9 cellular contexts compared by ENCODE assay signal in the genomic region with DNA sequence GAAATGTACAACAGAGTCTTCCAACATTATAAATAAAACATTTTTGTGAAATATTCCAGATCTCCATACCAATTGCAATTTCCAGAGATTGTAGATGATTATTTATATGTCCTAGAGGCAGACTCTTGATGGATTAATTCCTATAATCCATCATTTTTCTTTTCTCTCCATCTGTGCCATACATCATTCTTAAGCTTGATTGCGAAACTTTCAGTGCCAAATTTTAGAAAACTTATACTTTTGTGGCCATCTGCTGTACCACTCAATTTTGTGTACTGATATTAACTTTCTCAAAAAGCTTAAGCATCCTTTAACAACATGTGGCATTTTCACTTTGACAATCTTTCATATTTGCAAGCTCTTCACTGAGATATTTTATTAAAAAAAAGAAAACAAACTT.
"Had no signal": no experiment of that assay in that cellular context is flagged by ENCODE, and none has a peak within 500 bp of the region (broad histone marks: within the 10 kb centered on the region; RNA-seq: fewer than 3 reads in every experiment).

No MANE protein-coding gene starts in this region.

- H2AFZ ChIP-seq: GM23248, GM23338 had no signal

- H3K36me3 ChIP-seq: HAP-1 had no signal

- H3K9ac ChIP-seq: GM23248 had no signal

- ATAC-seq: HCT116 had no signal

- FAIRE-seq: H54 had no signal

- H3K27ac ChIP-seq: GM23248 had no signal

- H3K4me1 ChIP-seq: HAP-1 had no signal

- H3K4me3 ChIP-seq: GM23248, GM23338, HAP-1 had no signal

- H3K9me3 ChIP-seq: HAP-1 had no signal

- DNase-seq: GM23248, GOT3, H7, HCEC 1CT, HFFc6 had no signal

- H3K4me2 ChIP-seq: GM23338 had no signal
